ENCODE assay signal across 1 cellular context in the genomic region with DNA sequence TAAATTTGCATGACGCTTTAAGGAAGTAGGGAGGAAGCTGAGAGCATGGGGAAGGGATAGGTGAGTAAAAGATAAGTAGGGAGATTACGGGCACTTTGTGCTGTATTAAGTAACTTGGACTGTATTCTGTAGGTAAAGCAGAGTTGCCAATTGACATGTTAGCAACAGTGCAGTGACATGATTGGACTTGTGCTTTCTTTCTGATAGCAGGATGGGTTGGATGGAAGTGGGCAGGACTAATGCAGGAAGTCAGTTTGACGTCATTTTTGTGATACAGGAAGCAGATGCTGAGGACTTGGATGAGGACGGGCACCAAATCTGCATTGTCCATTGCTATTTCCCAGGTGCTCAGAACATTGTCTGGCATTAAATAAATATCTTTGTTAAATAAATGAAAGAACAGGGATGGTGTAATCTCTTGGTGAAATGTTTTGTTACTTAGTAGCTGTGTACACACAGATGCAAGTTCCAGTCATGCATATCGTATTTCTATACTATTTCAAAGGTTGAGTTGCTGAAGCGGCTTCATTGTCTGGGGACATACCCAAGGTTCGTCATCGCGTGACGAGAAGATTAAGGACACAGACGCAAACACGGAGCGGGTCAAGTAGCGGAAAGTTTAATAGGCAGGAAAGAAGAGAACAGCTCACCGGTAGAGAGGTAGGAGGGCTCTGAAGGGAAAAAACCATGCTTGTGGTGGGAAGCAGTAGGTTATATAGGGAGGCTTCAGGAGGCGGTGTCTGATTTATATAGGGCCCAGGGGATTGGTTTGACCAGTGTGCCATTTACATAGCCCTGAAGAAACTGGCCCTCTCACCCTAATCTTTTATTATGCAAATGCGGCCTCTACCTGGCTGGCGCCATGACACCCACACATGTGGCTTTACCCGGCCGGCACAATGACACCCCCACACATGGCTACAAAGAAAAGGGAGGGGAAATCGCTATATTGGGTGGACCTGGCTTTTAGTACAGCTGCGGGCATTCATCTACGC.
A peak's percentile ranks its signal among the peaks of the same experiment; 100 is the strongest.
TF ChIP-seq lines count a peak whose summit lies in the region.

No MANE protein-coding gene starts in this region.

TF ChIP-seq in K562, 482 proteins besides CTCF, POLR2A, EP300 and RAD21:
- TF ChIP-seq GABPA (tag; conservative IDR thresholded peaks at IDR 0.05; ENCODE audit: low read depth) = peak; percentile 40; the same call in 1 of the 2 replicates
- TF ChIP-seq TGIF2 (CRISPR knock-in tag; IDR thresholded peaks at IDR 0.05) = peak; percentile 64; the same call in 1 of the 2 replicates
- no peak for TF ChIP-seq ZZZ3 (IDR thresholded peaks at IDR 0.05)
- TF ChIP-seq ETV1 (tag; conservative IDR thresholded peaks at IDR 0.05; ENCODE audit: low read depth) = no peak
- TF ChIP-seq PURB (CRISPR knock-in tag; IDR thresholded peaks at IDR 0.05; ENCODE audit: low read depth) = no peak
- TF ChIP-seq, protein P1, sequence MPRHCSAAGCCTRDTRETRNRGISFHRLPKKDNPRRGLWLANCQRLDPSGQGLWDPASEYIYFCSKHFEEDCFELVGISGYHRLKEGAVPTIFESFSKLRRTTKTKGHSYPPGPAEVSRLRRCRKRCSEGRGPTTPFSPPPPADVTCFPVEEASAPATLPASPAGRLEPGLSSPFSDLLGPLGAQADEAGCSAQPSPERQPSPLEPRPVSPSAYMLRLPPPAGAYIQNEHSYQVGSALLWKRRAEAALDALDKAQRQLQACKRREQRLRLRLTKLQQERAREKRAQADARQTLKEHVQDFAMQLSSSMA (CRISPR knock-in tag; IDR thresholded peaks at IDR 0.05) = no peak
- no peak for TF ChIP-seq ZEB2 (IDR thresholded peaks at IDR 0.05)
- TF ChIP-seq GATA2 (CRISPR knock-in tag; IDR thresholded peaks at IDR 0.05) = no peak
- no peak for TF ChIP-seq SAFB (IDR thresholded peaks at IDR 0.05; ENCODE audit: borderline replicate concordance, low read depth, low read length)
- TF ChIP-seq U2AF2 (optimal IDR thresholded peaks at IDR 0.05; ENCODE audit: low read depth, low read length) = no peak
- no peak for TF ChIP-seq PHB (CRISPR knock-in tag; IDR thresholded peaks at IDR 0.05)
- no peak for TF ChIP-seq ILK (tag; IDR thresholded peaks at IDR 0.05; ENCODE audit: borderline replicate concordance, low read depth)
- TF ChIP-seq PPARD (CRISPR knock-in tag; IDR thresholded peaks at IDR 0.05) = no peak
- no peak for TF ChIP-seq SNRNP70 (optimal IDR thresholded peaks at IDR 0.05; ENCODE audit: low read depth, low read length)
